In genomic region chr9:135961277-135961705, GRCh38 we compare ENCODE assay signal across 1 cellular context.
TF ChIP-seq lines count a peak whose summit lies in the region.

A gene with protein sequence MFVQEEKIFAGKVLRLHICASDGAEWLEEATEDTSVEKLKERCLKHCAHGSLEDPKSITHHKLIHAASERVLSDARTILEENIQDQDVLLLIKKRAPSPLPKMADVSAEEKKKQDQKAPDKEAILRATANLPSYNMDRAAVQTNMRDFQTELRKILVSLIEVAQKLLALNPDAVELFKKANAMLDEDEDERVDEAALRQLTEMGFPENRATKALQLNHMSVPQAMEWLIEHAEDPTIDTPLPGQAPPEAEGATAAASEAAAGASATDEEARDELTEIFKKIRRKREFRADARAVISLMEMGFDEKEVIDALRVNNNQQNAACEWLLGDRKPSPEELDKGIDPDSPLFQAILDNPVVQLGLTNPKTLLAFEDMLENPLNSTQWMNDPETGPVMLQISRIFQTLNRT (minus strand): TSS chr9:135961373. CDS start chr9:135961162, 211 bp downstream.

TF ChIP-seq in GM23338, 12 proteins besides CTCF, POLR2A, EP300 and RAD21 (continued from another document):
- no peak for TF ChIP-seq ZNF462 (CRISPR knock-in tag; IDR thresholded peaks at IDR 0.05)
